ENCODE assay signal across 1 cellular context in genomic region chr1:101996830-101997485, GRCh38.
A peak's percentile ranks its signal among the peaks of the same experiment; 100 is the strongest.
TF ChIP-seq lines count a peak whose summit lies in the region.

Gene OLFM3, minus strand, starts transcription at chr1:101996926.

TF ChIP-seq in K562, 482 proteins besides CTCF, POLR2A, EP300 and RAD21 (continued from another document):
- TF ChIP-seq BCLAF1 (IDR thresholded peaks at IDR 0.05; ENCODE audit: borderline replicate concordance in 1 of 2, control insufficient read depth in 1 of 2, low read depth in 2 of 2, low read length in 1 of 2) (no peak), ZNF3 (CRISPR knock-in tag; IDR thresholded peaks at IDR 0.05) (no peak), KLF6 (CRISPR knock-in tag; IDR thresholded peaks at IDR 0.05; ENCODE audit: borderline replicate concordance) (no peak), REST (CRISPR knock-in tag; IDR thresholded peaks at IDR 0.05; ENCODE audit: low read depth) (0 out of 2 replicates have a peak, but pooled peaks have one; percentile 71)
TF ChIP-seq in K562: peak in this region for 1.
